In genomic region chr10:69379800-69380199, GRCh38 we compare ENCODE assay signal across 35 cellular contexts. TPM values are rescaled to one million over a fixed set of nuclear protein-coding genes. Genes with fewer than 3 reads are reported as not detected.
"Had no signal": no experiment of that assay in that cellular context is flagged by ENCODE, and none has a peak within 500 bp of the region (broad histone marks: within the 10 kb centered on the region; RNA-seq: fewer than 3 reads in every experiment).

No MANE protein-coding gene starts in this region.

- H3K4me3 ChIP-seq: Peyer's patch had no signal

- H3K27ac ChIP-seq: brain microvascular endothelial cell, KMS-11, Peyer's patch, WERI-Rb-1 had no signal

- DNase-seq: activated CD4-positive, alpha-beta T cell treated with anti-CD3 and anti-CD28 coated beads for 1 hour; activated CD4-positive, alpha-beta T cell treated with anti-CD3 and anti-CD28 coated beads, Interleukin-2, amount 10 ng/mL, durations not matched to agents 24 days and 14 days; activated CD4-positive, alpha-beta T cell treated with anti-CD3 and anti-CD28 coated beads, Interleukin-2, amount 50 U/mL, for 48 hours; activated CD4-positive, CD25-positive, alpha-beta regulatory T cell; activated CD8-positive, alpha-beta T cell treated with anti-CD3 and anti-CD28 coated beads, Interleukin-2, amount 10 ng/mL, durations not matched to agents 7 days and 5 days; activated gamma-delta T cell; activated naive CD4-positive, alpha-beta T cell treated with Interleukin-2 at 50 U/mL for 16 hours; activated naive CD8-positive, alpha-beta T cell treated with anti-CD3 and anti-CD28 coated beads, Interleukin-2, amount 50 U/mL, for 24 hours; activated T-cell treated with anti-CD3 and anti-CD28 coated beads, Interleukin-2, amount 50 U/mL, for 24 hours; brain microvascular endothelial cell; central memory CD4-positive, alpha-beta T cell; NCI-H1092 treated with DMSO at 0.1 percent for 48 hours; NCI-H1417; NCI-H146; NCI-H187; NCI-H2029 treated with DMSO at 0.1 percent for 48 hours; NCI-H2107; NCI-H2171; NCI-H510A; NCI-H526; NCI-H748 treated with DMSO at 0.1 percent for 48 hours; NK-92 treated with Interleukin-12 subunit alpha and Interleukin-12 subunit beta, amount 100 ng/mL, for 24 hours; PC-3; Peyer's patch; RPMI8226; SIG-M5; SW 1271; T-helper 1 cell; T1000; WERI-Rb-1 had no signal

- ATAC-seq: activated CD8-positive, alpha-beta T cell treated with anti-CD3 and anti-CD28 coated beads, Interleukin-2, amount 10 ng/mL, durations not matched to agents 7 days and 5 days; activated naive CD8-positive, alpha-beta T cell treated with anti-CD3 and anti-CD28 coated beads, Interleukin-2, amount 50 U/mL, for 24 hours; PC-3; Right ventricle myocardium inferior; SK-N-SH treated with all-trans-retinoic acid at 6 μM for 48 hours had no signal

- H3K27ac Mint-ChIP-seq: activated CD4-positive, alpha-beta T cell treated with anti-CD3 and anti-CD28 coated beads, Interleukin-2, amount 10 ng/mL, durations not matched to agents 24 days and 14 days; activated CD8-positive, alpha-beta T cell treated with anti-CD3 and anti-CD28 coated beads, Interleukin-2, amount 10 ng/mL, durations not matched to agents 7 days and 5 days; activated naive CD8-positive, alpha-beta T cell; activated naive CD8-positive, alpha-beta T cell treated with anti-CD3 and anti-CD28 coated beads, Interleukin-2, amount 50 U/mL, for 24 hours; activated T-cell treated with anti-CD3 and anti-CD28 coated beads, Interleukin-2, amount 50 U/mL, for 24 hours had no signal

- H3K4me3 Mint-ChIP-seq: activated CD4-positive, alpha-beta T cell treated with anti-CD3 and anti-CD28 coated beads, Interleukin-2, amount 10 ng/mL, durations not matched to agents 24 days and 14 days; activated CD8-positive, alpha-beta T cell treated with anti-CD3 and anti-CD28 coated beads, Interleukin-2, amount 10 ng/mL, durations not matched to agents 7 days and 5 days; activated naive CD8-positive, alpha-beta T cell; activated naive CD8-positive, alpha-beta T cell treated with anti-CD3 and anti-CD28 coated beads, Interleukin-2, amount 50 U/mL, for 24 hours; activated T-cell treated with anti-CD3 and anti-CD28 coated beads, Interleukin-2, amount 50 U/mL, for 24 hours had no signal

- H3K4me1 Mint-ChIP-seq: activated CD4-positive, alpha-beta T cell treated with anti-CD3 and anti-CD28 coated beads, Interleukin-2, amount 10 ng/mL, durations not matched to agents 24 days and 14 days; activated naive CD8-positive, alpha-beta T cell treated with anti-CD3 and anti-CD28 coated beads, Interleukin-2, amount 50 U/mL, for 24 hours had no signal

- H3K9me3 Mint-ChIP-seq: activated CD4-positive, alpha-beta T cell treated with anti-CD3 and anti-CD28 coated beads, Interleukin-2, amount 10 ng/mL, durations not matched to agents 24 days and 14 days; activated naive CD8-positive, alpha-beta T cell treated with anti-CD3 and anti-CD28 coated beads, Interleukin-2, amount 50 U/mL, for 24 hours; activated T-cell treated with anti-CD3 and anti-CD28 coated beads, Interleukin-2, amount 50 U/mL, for 24 hours had no signal

- H3K27me3 Mint-ChIP-seq: activated CD4-positive, alpha-beta T cell treated with anti-CD3 and anti-CD28 coated beads, Interleukin-2, amount 10 ng/mL, durations not matched to agents 24 days and 14 days; activated naive CD8-positive, alpha-beta T cell; activated naive CD8-positive, alpha-beta T cell treated with anti-CD3 and anti-CD28 coated beads, Interleukin-2, amount 50 U/mL, for 24 hours; activated T-cell treated with anti-CD3 and anti-CD28 coated beads, Interleukin-2, amount 50 U/mL, for 24 hours had no signal

- H3K27me3 ChIP-seq: brain microvascular endothelial cell, Peyer's patch had no signal

- H3K9me3 ChIP-seq: Peyer's patch had no signal

RNA-seq across cellular contexts. Expression of gene TACR2, which starts 36.9 kb away (rescaled TPM):
- total RNA-seq: activated CD4-positive, alpha-beta T cell treated with anti-CD3 and anti-CD28 coated beads, Interleukin-2, amount 10 ng/mL, durations not matched to agents 24 days and 14 days; activated CD8-positive, alpha-beta T cell treated with anti-CD3 and anti-CD28 coated beads, Interleukin-2, amount 10 ng/mL, durations not matched to agents 7 days and 5 days; T-helper 2 cell treated with Interferon-gamma antibody and Interleukin-4, amounts not matched to agents 100 ng/mL and 5 ng/mL, for 36 hours had no signal
